Comparison of ENCODE assay signal across 21 cellular contexts in genomic region chr20:20754758-20755157, GRCh38.
"Had no signal": no experiment of that assay in that cellular context is flagged by ENCODE, and none has a peak within 500 bp of the region (broad histone marks: within the 10 kb centered on the region; RNA-seq: fewer than 3 reads in every experiment).

No MANE protein-coding gene starts in this region.

- ATAC-seq: gastroesophageal sphincter; left lung; natural killer cell treated with Interleukin-12 subunit alpha and Interleukin-12 subunit beta and Interleukin-15 and Interleukin-18, amount 100 ng/mL, for 72 hours; right lobe of liver; stimulated activated effector memory CD8-positive, alpha-beta T cell treated with anti-CD3 and anti-CD28 coated beads, Interleukin-12 subunit alpha, Interleukin-12 subunit beta, amount 100 ng/mL, for 72 hours; stimulated activated naive CD8-positive, alpha-beta T cell treated with anti-CD3 and anti-CD28 coated beads, Interleukin-15, Interleukin-2, amounts not matched to agents 100 U/mL and 50 U/mL, for 24 hours had no signal

- H3K9me3 ChIP-seq: gastroesophageal sphincter, left lung, prostate gland, right lobe of liver, suprapubic skin, thyroid gland, uterus had no signal

- H3K36me3 ChIP-seq: gastroesophageal sphincter, left lung, prostate gland, right lobe of liver, suprapubic skin, thyroid gland, uterus had no signal

- H3K27me3 ChIP-seq: dorsolateral prefrontal cortex, left lung, right lobe of liver, suprapubic skin, thyroid gland, uterus had no signal

- H3K4me1 ChIP-seq: gastroesophageal sphincter, parathyroid adenoma, uterus had no signal

- H3K27ac ChIP-seq: dorsolateral prefrontal cortex, gastroesophageal sphincter, parathyroid adenoma, prostate gland, suprapubic skin, thyroid gland, uterus had no signal

- DNase-seq: cortex of kidney; dorsolateral prefrontal cortex; effector CD8-positive, alpha-beta T cell; glutamatergic neuron; islet precursor cell; left lung; mesenchymal stem cell; midbrain; right lobe of liver; stimulated activated CD4-positive, alpha-beta T cell treated with anti-CD3 and anti-CD28 coated beads, Interleukin-4, amount 100 ng/mL, for 1 hour; stimulated activated CD8-positive, alpha-beta memory T cell treated with anti-CD3 and anti-CD28 coated beads, Interleukin-4, amount 100 ng/mL, for 48 hours; stimulated activated naive CD8-positive, alpha-beta T cell treated with anti-CD3 and anti-CD28 coated beads, Interleukin-15, Interleukin-2, amounts not matched to agents 100 U/mL and 50 U/mL, for 24 hours; thyroid gland; uterus had no signal

- H3K4me3 ChIP-seq: dorsolateral prefrontal cortex, gastroesophageal sphincter, left lung, lung, prostate gland, right lobe of liver, suprapubic skin, thyroid gland, uterus had no signal
